Comparison of ENCODE assay signal across 11 cellular contexts in genomic region chr4:157043131-157043530, GRCh38. TPM values are rescaled to one million over a fixed set of nuclear protein-coding genes. Genes with fewer than 3 reads are reported as not detected.
DNase-seq lines count a peak whose midpoint lies in the region; FAIRE-seq and TF ChIP-seq lines count a peak whose summit lies in the region.
"Had no signal": no experiment of that assay in that cellular context is flagged by ENCODE, and none has a peak within 500 bp of the region (broad histone marks: within the 10 kb centered on the region; RNA-seq: fewer than 3 reads in every experiment).

No MANE protein-coding gene starts in this region.

- no peaks in the 10 kb centered on the region for H4K20me1 ChIP-seq in fibroblast of lung (ENCODE audit: control insufficient read depth, extremely low read depth, insufficient read depth, low read length)

- no peak overlapping the region for H3K9ac ChIP-seq in fibroblast of lung (ENCODE audit: insufficient read depth, low read length)

- no peaks in the 10 kb centered on the region for H3K27me3 Mint-ChIP-seq in MCF 10A (ENCODE audit: insufficient read depth, unreplicated experiment)

- intact Hi-C loops in MCF 10A (cut with micrococcal nuclease) (no loop called here), breast epithelium (cut with DNase I; ENCODE audit: low total_unique reads) (no loop called here)

- no peak overlapping the region for H3K4me3 ChIP-seq in breast epithelium
- no peak overlapping the region for H3K4me3 ChIP-seq in fibroblast of lung (replicated peaks in 1 of 4; ENCODE audit: control extremely low read depth in 1 of 4, insufficient read depth in 1 of 4, low read depth in 3 of 4, low read length in 4 of 4)
- H3K4me3 ChIP-seq: heart right ventricle had no signal

- no peaks in the 10 kb centered on the region for H3K27me3 ChIP-seq in breast epithelium
- H3K27me3 ChIP-seq in fibroblast of lung (ENCODE audit: control insufficient read depth, insufficient read depth, low read length), result no peaks in the 10 kb centered on the region

- peak overlapping the region; percentile 86 for H2AFZ ChIP-seq in fibroblast of lung (ENCODE audit: low read length)

- POLR2A ChIA-PET in MCF 10A (lab: Yijun Ruan, JAX), result interaction anchor here (0.6 to 1.5 kb wide), 2 partner anchors 17 to 73 kb away, joined by 3 to 7 read pairs; no protein-coding TSS in a partner anchor

- peak; percentile 56 for DNase-seq in MCF 10A (ENCODE audit: unreplicated experiment)
- DNase-seq in breast epithelium (ENCODE audit: low spot score in 2 of 2), result no peak
- DNase-seq in RPMI7951 (ENCODE audit: low read depth), result peak; percentile 67
- DNase-seq in fibroblast of lung (ENCODE audit: low read depth in 2 of 2), result peak; percentile 58 to 60
- peak; percentile 17 for DNase-seq in urothelium cell line (ENCODE audit: low spot score)
- no peak for DNase-seq in SHP77 (lab: John Stamatoyannopoulos, UW)
- no peak for DNase-seq in stimulated activated naive CD4-positive, alpha-beta T cell (lab: John Stamatoyannopoulos, UW)
- no peak for DNase-seq in stimulated activated CD4-positive, alpha-beta T cell treated with anti-CD3 and anti-CD28 coated beads, Interleukin-12 subunit alpha, Interleukin-12 subunit beta, amount 100 ng/mL, for 4 hours
- DNase-seq: activated gamma-delta T cell, C1 segment of cervical spinal cord, heart right ventricle had no signal

- no peaks in the 10 kb centered on the region for H3K9me3 Mint-ChIP-seq in MCF 10A (ENCODE audit: unreplicated experiment)

- no peak overlapping the region for H3K4me2 ChIP-seq in fibroblast of lung (ENCODE audit: extremely low read depth, insufficient read depth, low read length)

- H3K36me3 Mint-ChIP-seq in MCF 10A (ENCODE audit: insufficient read depth, unreplicated experiment), result peaks cover 7% of the 10 kb centered on the region

- H3K27ac ChIP-seq in breast epithelium (no peak overlapping the region), fibroblast of lung (ENCODE audit: insufficient read depth, low read length) (no peak overlapping the region)
- H3K27ac ChIP-seq: heart right ventricle had no signal

- TF ChIP-seq POLR2A in breast epithelium (IDR thresholded peaks at IDR 0.05), result no peak

- H3K36me3 ChIP-seq in breast epithelium (no peaks in the 10 kb centered on the region), fibroblast of lung (ENCODE audit: control insufficient read depth, insufficient read depth, low read length) (no peaks in the 10 kb centered on the region)
- H3K36me3 ChIP-seq: heart right ventricle had no signal

- peaks cover 20% of the 10 kb centered on the region for H3K4me1 Mint-ChIP-seq in MCF 10A (ENCODE audit: insufficient read depth, unreplicated experiment)

- FAIRE-seq in urothelium cell line (lab: Jason Lieb, UNC), result peak; percentile 30

- H3K9me3 ChIP-seq in breast epithelium, result no peaks in the 10 kb centered on the region
- H3K9me3 ChIP-seq in fibroblast of lung (ENCODE audit: control insufficient read depth, insufficient read depth, low read depth, low read length), result no peaks in the 10 kb centered on the region
- H3K9me3 ChIP-seq: heart right ventricle had no signal

- TF ChIP-seq CTCF in MCF 10A (IDR thresholded peaks at IDR 0.05; ENCODE audit: unreplicated experiment) (peak; percentile 46), breast epithelium (IDR thresholded peaks at IDR 0.05) (no peak), fibroblast of lung (conservative IDR thresholded peaks at IDR 0.05 in 1 of 2, IDR thresholded peaks at IDR 0.05 in 1 of 2; ENCODE audit: low read depth in 1 of 2, low read length in 2 of 2) (peak; percentile 29 to 47)

- no peak overlapping the region for H3K4me3 Mint-ChIP-seq in MCF 10A (ENCODE audit: unreplicated experiment)

- no TSS peak for BruUV-seq in MCF 10A (replicated peaks; lab: Mats Ljungman, UMichigan)

- no peak overlapping the region for H3K27ac Mint-ChIP-seq in MCF 10A (ENCODE audit: low read depth, unreplicated experiment)

- H3K4me1 ChIP-seq in breast epithelium (no peaks in the 10 kb centered on the region), fibroblast of lung (ENCODE audit: control insufficient read depth, extremely low read depth, insufficient read depth, low read length) (peaks cover 2% of the 10 kb centered on the region)
- H3K4me1 ChIP-seq: heart right ventricle had no signal

- no peaks in the 10 kb centered on the region for H3K79me2 ChIP-seq in fibroblast of lung (ENCODE audit: control insufficient read depth, insufficient read depth, low read length)

- CTCF ChIA-PET in MCF 10A (lab: Yijun Ruan, JAX), result interaction anchor here (0.6 to 1.6 kb wide), 12 partner anchors 8 to 569 kb away, joined by 3 to 6 read pairs (median 3); no protein-coding TSS in a partner anchor

RNA-seq across cellular contexts. Expression of gene GLRB, which starts 32.8 kb away (rescaled TPM):
- total RNA-seq in MCF 10A (2022), result 5.9 and 7.1 TPM in 2 replicates
- total RNA-seq in breast epithelium, result 10 to 100 TPM; 10.7 to 19.0 (median 11.8) TPM
- total RNA-seq in RPMI7951 (2014; rRNA removed; shearing (Covaris generic)), result 9.8 and 11.1 TPM in 2 replicates
- total RNA-seq in fibroblast of lung, result 13.6 and 25.9 TPM in 2 replicates
- polyA plus RNA-seq in fibroblast of lung, result 10.3 and 10.4 TPM in 2 replicates
- 6.0 and 7.0 TPM in 2 replicates for polyA plus RNA-seq in fibroblast of lung (2012)
- 2.6 and 8.8 TPM in 2 replicates for polyA minus RNA-seq in fibroblast of lung (ENCODE audit: low replicate concordance)

Comparison
In these comparisons a context has a peak if more than half of its experiments do, and no peak if none do; other contexts are left out.
1. DNase-seq: peak in MCF 10A (single experiment), RPMI7951 (single experiment), fibroblast of lung (2 of 2) and urothelium cell line (single experiment); none in breast epithelium (0 of 2), SHP77 (0 of 2), stimulated activated naive CD4-positive, alpha-beta T cell (0 of 6) and stimulated activated CD4-positive, alpha-beta T cell treated with anti-CD3 and anti-CD28 coated beads, Interleukin-12 subunit alpha, Interleukin-12 subunit beta, amount 100 ng/mL, for 4 hours (single experiment).
2. CTCF ChIP-seq: peak in MCF 10A (single experiment) and fibroblast of lung (2 of 2); none in breast epithelium (0 of 3).